2 cellular contexts compared by ENCODE assay signal in the genomic region with DNA sequence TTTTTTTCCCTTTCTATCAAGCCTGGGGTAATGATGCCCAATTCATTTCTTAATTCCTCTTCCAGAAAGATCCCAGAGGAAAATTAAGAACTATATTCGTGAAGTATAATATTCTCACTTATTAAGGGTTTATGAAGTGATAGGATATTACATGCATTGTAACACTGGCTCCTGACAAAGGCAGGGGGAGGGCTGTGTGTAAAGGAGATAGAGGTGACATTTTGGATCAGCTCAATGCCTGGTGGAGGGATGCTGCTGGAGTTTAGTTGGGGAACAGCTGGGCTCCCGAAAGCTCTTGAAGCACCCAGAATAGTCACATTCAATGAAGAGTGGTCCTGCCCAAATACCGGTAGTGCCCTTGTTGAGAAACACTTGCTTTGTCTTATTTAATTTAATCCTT.
TF ChIP-seq lines count a peak whose summit lies in the region.

No MANE protein-coding gene starts in this region.

TF ChIP-seq in H1, 55 proteins besides CTCF, POLR2A, EP300 and RAD21 (continues in another document):
- no peak for TF ChIP-seq CEBPB (IDR thresholded peaks at IDR 0.05; ENCODE audit: low read depth, low read length)
- no peak for TF ChIP-seq SAP30 (IDR thresholded peaks at IDR 0.05; ENCODE audit: insufficient read depth, insufficient replicate concordance, low read length)
- no peak for TF ChIP-seq FOSL1 (IDR thresholded peaks at IDR 0.05; ENCODE audit: insufficient read depth, low read depth, low read length)
- TF ChIP-seq CBX8 (IDR thresholded peaks at IDR 0.05; ENCODE audit: borderline replicate concordance, low read depth, low read length), result no peak
- no peak for TF ChIP-seq TAF7 (optimal IDR thresholded peaks at IDR 0.05; ENCODE audit: borderline replicate concordance, low read depth, low read length)
- no peak for TF ChIP-seq NRF1 (IDR thresholded peaks at IDR 0.05; ENCODE audit: low read depth, low read length)
- no peak for TF ChIP-seq USF2 (IDR thresholded peaks at IDR 0.05; ENCODE audit: low read length)
- no peak for TF ChIP-seq BCL11A (IDR thresholded peaks at IDR 0.05; ENCODE audit: low read depth in 2 of 2, low read length in 2 of 2)
- no peak for TF ChIP-seq HDAC2 (IDR thresholded peaks at IDR 0.05; ENCODE audit: borderline replicate concordance in 1 of 2, low read depth in 2 of 2, low read length in 2 of 2)
- no peak for TF ChIP-seq RXRA (IDR thresholded peaks at IDR 0.05; ENCODE audit: insufficient read depth, low read depth, low read length)
- no peak for TF ChIP-seq RFX5 (IDR thresholded peaks at IDR 0.05; ENCODE audit: borderline replicate concordance, low read depth, low read length)
- TF ChIP-seq, protein P1, sequence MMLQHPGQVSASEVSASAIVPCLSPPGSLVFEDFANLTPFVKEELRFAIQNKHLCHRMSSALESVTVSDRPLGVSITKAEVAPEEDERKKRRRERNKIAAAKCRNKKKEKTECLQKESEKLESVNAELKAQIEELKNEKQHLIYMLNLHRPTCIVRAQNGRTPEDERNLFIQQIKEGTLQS (IDR thresholded peaks at IDR 0.05; ENCODE audit: insufficient read depth, low read depth, low read length), result no peak
- TF ChIP-seq ZNF274 (IDR thresholded peaks at IDR 0.05; ENCODE audit: borderline replicate concordance, extremely low read depth, low read length), result no peak
- TF ChIP-seq SP1 (IDR thresholded peaks at IDR 0.05; ENCODE audit: low read depth, low read length), result no peak
- no peak for TF ChIP-seq TEAD4 (IDR thresholded peaks at IDR 0.05; ENCODE audit: low read depth, low read length)
- TF ChIP-seq ASH2L (IDR thresholded peaks at IDR 0.05; ENCODE audit: low read length), result no peak
- TF ChIP-seq KDM5A (IDR thresholded peaks at IDR 0.05; ENCODE audit: low read length), result no peak

TF ChIP-seq in HepG2, 621 proteins besides CTCF, POLR2A, EP300 and RAD21 (continues in another document):
- TF ChIP-seq ZNF614 (CRISPR knock-in tag; IDR thresholded peaks at IDR 0.05; ENCODE audit: borderline replicate concordance) (0 out of 2 replicates have a peak, but pooled peaks have one; percentile 37), ZNF263 (CRISPR knock-in tag; IDR thresholded peaks at IDR 0.05) (no peak), CENPT (CRISPR knock-in tag; IDR thresholded peaks at IDR 0.05; ENCODE audit: low read depth) (no peak), AGO1 (IDR thresholded peaks at IDR 0.05; ENCODE audit: low read depth, low read length, poor library complexity, severe bottlenecking) (no peak), PAF1 (CRISPR knock-in tag; IDR thresholded peaks at IDR 0.05) (no peak), MAZ (IDR thresholded peaks at IDR 0.05; ENCODE audit: borderline replicate concordance, low read depth, low read length) (no peak), MAZ (CRISPR knock-in tag; IDR thresholded peaks at IDR 0.05; ENCODE audit: low read depth) (no peak), TARDBP (CRISPR knock-in tag; IDR thresholded peaks at IDR 0.05) (peak; percentile 89), REL (CRISPR knock-in tag; conservative IDR thresholded peaks at IDR 0.05) (no peak), ZNF382 (CRISPR knock-in tag; IDR thresholded peaks at IDR 0.05; ENCODE audit: borderline replicate concordance) (no peak), ZNF512 (CRISPR knock-in tag; IDR thresholded peaks at IDR 0.05) (no peak), ARID2 (CRISPR knock-in tag; IDR thresholded peaks at IDR 0.05; ENCODE audit: borderline replicate concordance) (0 out of 2 replicates have a peak, but pooled peaks have one; percentile 14), ZNF234 (CRISPR knock-in tag; conservative IDR thresholded peaks at IDR 0.05) (0 out of 2 replicates have a peak, but pooled peaks have one; percentile 25), BORCS8-MEF2B (CRISPR knock-in tag; IDR thresholded peaks at IDR 0.05) (peak; percentile 33; the same call in 1 of the 2 replicates), HNRNPK (IDR thresholded peaks at IDR 0.05; ENCODE audit: low read depth, low read length, poor library complexity, severe bottlenecking) (no peak), NR2F6 (IDR thresholded peaks at IDR 0.05) (no peak), NR2F6 (CRISPR knock-in tag; IDR thresholded peaks at IDR 0.05) (no peak), REPIN1 (CRISPR knock-in tag; IDR thresholded peaks at IDR 0.05; ENCODE audit: borderline replicate concordance, low read depth) (no peak), ZNF672 (CRISPR knock-in tag; IDR thresholded peaks at IDR 0.05) (no peak), MXD4 (CRISPR knock-in tag; IDR thresholded peaks at IDR 0.05) (no peak), ZNF678 (CRISPR knock-in tag; IDR thresholded peaks at IDR 0.05) (no peak), CHD2 (IDR thresholded peaks at IDR 0.05; ENCODE audit: low read depth, low read length) (no peak), NFYB (CRISPR knock-in tag; IDR thresholded peaks at IDR 0.05) (no peak), ZNF564 (CRISPR knock-in tag; IDR thresholded peaks at IDR 0.05) (no peak), PPARG (CRISPR knock-in tag; conservative IDR thresholded peaks at IDR 0.05) (no peak), HIVEP1 (CRISPR knock-in tag; IDR thresholded peaks at IDR 0.05) (no peak)
- TF ChIP-seq, protein P2, sequence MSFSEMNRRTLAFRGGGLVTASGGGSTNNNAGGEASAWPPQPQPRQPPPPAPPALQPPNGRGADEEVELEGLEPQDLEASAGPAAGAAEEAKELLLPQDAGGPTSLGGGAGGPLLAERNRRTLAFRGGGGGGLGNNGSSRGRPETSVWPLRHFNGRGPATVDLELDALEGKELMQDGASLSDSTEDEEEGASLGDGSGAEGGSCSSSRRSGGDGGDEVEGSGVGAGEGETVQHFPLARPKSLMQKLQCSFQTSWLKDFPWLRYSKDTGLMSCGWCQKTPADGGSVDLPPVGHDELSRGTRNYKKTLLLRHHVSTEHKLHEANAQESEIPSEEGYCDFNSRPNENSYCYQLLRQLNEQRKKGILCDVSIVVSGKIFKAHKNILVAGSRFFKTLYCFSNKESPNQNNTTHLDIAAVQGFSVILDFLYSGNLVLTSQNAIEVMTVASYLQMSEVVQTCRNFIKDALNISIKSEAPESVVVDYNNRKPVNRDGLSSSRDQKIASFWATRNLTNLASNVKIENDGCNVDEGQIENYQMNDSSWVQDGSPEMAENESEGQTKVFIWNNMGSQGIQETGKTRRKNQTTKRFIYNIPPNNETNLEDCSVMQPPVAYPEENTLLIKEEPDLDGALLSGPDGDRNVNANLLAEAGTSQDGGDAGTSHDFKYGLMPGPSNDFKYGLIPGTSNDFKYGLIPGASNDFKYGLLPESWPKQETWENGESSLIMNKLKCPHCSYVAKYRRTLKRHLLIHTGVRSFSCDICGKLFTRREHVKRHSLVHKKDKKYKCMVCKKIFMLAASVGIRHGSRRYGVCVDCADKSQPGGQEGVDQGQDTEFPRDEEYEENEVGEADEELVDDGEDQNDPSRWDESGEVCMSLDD (CRISPR knock-in tag; IDR thresholded peaks at IDR 0.05; ENCODE audit: borderline replicate concordance), result 0 out of 2 replicates have a peak, but pooled peaks have one; percentile 10
- TF ChIP-seq, protein P3, sequence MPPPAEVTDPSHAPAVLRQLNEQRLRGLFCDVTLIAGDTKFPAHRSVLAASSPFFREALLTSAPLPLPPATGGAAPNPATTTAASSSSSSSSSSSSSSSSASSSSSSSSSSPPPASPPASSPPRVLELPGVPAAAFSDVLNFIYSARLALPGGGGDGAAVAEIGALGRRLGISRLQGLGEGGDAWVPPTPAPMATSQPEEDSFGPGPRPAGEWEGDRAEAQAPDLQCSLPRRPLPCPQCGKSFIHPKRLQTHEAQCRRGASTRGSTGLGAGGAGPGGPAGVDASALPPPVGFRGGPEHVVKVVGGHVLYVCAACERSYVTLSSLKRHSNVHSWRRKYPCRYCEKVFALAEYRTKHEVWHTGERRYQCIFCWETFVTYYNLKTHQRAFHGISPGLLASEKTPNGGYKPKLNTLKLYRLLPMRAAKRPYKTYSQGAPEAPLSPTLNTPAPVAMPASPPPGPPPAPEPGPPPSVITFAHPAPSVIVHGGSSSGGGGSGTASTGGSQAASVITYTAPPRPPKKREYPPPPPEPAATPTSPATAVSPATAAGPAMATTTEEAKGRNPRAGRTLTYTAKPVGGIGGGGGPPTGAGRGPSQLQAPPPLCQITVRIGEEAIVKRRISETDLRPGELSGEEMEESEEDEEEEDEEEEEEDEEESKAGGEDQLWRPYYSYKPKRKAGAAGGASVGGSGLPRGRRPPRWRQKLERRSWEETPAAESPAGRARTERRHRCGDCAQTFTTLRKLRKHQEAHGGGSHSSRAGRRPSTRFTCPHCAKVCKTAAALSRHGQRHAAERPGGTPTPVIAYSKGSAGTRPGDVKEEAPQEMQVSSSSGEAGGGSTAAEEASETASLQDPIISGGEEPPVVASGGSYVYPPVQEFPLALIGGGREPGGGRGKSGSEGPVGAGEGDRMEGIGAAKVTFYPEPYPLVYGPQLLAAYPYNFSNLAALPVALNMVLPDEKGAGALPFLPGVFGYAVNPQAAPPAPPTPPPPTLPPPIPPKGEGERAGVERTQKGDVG (CRISPR knock-in tag; IDR thresholded peaks at IDR 0.05; ENCODE audit: borderline replicate concordance), result no peak
- TF ChIP-seq, protein P4, sequence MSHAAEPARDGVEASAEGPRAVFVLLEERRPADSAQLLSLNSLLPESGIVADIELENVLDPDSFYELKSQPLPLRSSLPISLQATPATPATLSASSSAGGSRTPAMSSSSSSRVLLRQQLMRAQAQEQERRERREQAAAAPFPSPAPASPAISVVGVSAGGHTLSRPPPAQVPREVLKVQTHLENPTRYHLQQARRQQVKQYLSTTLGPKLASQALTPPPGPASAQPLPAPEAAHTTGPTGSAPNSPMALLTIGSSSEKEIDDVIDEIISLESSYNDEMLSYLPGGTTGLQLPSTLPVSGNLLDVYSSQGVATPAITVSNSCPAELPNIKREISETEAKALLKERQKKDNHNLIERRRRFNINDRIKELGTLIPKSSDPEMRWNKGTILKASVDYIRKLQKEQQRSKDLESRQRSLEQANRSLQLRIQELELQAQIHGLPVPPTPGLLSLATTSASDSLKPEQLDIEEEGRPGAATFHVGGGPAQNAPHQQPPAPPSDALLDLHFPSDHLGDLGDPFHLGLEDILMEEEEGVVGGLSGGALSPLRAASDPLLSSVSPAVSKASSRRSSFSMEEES (CRISPR knock-in tag; IDR thresholded peaks at IDR 0.05), result peak; percentile 10; the same call in 1 of the 2 replicates
- TF ChIP-seq, protein P5, sequence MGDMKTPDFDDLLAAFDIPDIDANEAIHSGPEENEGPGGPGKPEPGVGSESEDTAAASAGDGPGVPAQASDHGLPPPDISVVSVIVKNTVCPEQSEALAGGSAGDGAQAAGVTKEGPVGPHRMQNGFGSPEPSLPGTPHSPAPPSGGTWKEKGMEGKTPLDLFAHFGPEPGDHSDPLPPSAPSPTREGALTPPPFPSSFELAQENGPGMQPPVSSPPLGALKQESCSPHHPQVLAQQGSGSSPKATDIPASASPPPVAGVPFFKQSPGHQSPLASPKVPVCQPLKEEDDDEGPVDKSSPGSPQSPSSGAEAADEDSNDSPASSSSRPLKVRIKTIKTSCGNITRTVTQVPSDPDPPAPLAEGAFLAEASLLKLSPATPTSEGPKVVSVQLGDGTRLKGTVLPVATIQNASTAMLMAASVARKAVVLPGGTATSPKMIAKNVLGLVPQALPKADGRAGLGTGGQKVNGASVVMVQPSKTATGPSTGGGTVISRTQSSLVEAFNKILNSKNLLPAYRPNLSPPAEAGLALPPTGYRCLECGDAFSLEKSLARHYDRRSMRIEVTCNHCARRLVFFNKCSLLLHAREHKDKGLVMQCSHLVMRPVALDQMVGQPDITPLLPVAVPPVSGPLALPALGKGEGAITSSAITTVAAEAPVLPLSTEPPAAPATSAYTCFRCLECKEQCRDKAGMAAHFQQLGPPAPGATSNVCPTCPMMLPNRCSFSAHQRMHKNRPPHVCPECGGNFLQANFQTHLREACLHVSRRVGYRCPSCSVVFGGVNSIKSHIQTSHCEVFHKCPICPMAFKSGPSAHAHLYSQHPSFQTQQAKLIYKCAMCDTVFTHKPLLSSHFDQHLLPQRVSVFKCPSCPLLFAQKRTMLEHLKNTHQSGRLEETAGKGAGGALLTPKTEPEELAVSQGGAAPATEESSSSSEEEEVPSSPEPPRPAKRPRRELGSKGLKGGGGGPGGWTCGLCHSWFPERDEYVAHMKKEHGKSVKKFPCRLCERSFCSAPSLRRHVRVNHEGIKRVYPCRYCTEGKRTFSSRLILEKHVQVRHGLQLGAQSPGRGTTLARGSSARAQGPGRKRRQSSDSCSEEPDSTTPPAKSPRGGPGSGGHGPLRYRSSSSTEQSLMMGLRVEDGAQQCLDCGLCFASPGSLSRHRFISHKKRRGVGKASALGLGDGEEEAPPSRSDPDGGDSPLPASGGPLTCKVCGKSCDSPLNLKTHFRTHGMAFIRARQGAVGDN (CRISPR knock-in tag; IDR thresholded peaks at IDR 0.05), result no peak
- TF ChIP-seq, protein P6, sequence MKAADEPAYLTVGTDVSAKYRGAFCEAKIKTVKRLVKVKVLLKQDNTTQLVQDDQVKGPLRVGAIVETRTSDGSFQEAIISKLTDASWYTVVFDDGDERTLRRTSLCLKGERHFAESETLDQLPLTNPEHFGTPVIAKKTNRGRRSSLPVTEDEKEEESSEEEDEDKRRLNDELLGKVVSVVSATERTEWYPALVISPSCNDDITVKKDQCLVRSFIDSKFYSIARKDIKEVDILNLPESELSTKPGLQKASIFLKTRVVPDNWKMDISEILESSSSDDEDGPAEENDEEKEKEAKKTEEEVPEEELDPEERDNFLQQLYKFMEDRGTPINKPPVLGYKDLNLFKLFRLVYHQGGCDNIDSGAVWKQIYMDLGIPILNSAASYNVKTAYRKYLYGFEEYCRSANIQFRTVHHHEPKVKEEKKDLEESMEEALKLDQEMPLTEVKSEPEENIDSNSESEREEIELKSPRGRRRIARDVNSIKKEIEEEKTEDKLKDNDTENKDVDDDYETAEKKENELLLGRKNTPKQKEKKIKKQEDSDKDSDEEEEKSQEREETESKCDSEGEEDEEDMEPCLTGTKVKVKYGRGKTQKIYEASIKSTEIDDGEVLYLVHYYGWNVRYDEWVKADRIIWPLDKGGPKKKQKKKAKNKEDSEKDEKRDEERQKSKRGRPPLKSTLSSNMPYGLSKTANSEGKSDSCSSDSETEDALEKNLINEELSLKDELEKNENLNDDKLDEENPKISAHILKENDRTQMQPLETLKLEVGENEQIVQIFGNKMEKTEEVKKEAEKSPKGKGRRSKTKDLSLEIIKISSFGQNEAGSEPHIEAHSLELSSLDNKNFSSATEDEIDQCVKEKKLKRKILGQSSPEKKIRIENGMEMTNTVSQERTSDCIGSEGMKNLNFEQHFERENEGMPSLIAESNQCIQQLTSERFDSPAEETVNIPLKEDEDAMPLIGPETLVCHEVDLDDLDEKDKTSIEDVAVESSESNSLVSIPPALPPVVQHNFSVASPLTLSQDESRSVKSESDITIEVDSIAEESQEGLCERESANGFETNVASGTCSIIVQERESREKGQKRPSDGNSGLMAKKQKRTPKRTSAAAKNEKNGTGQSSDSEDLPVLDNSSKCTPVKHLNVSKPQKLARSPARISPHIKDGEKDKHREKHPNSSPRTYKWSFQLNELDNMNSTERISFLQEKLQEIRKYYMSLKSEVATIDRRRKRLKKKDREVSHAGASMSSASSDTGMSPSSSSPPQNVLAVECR (CRISPR knock-in tag; IDR thresholded peaks at IDR 0.05; ENCODE audit: borderline replicate concordance), result no peak
